8 cellular contexts compared by ENCODE assay signal in the genomic region with DNA sequence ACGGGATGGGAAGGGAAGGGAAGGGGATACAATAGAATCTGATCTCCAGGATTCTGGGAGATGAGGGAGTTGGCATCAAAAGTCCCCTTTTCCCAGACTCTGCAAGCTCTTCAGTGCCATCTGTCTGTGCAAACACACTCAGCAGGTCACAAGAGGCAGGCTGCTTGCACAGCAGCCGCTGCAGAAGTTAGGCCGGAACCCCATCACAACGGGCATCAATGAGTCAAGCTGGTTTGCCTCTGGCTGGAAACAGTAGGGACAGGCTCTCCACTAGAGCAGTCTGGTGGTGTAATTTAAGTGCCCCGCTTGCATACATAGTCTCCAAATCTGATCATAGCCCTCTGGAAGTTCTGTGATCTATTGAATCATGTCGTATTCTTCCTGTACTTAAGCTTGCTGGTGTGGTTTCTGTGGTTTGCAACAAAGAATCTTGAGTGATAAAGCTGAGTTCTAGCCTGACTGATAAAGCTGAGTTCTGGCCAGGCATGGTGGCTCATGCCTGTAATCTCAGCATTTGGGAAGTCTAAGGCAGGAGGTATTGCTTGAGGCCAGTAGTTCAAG. TPM values are rescaled to one million over a fixed set of nuclear protein-coding genes. Genes with fewer than 3 reads are reported as not detected.
A peak's percentile ranks its signal among the peaks of the same experiment; 100 is the strongest.
DNase-seq lines count a peak whose midpoint lies in the region; ATAC-seq lines count a peak whose summit lies in the region.

No MANE protein-coding gene starts in this region.

- peak; percentile 75 for DNase-seq in ELR (ENCODE audit: low read depth)
- peak; percentile 5 for DNase-seq in NCI-H2029 treated with DMSO at 0.1 percent for 48 hours (lab: John Stamatoyannopoulos, UW)
- peak; percentile 15 for DNase-seq in activated CD4-positive, CD25-positive, alpha-beta regulatory T cell treated with anti-CD3 and anti-CD28 coated beads, Interleukin-2, amount 50 U/mL, for 16 hours (ENCODE audit: low read depth, low spot score)
- peak; percentile 37 for DNase-seq in cerebellar cortex (ENCODE audit: low spot score)
- peak; percentile 18 for DNase-seq in renal cortical epithelial cell (ENCODE audit: low read depth)
- no peak for DNase-seq in NCI-H187 (lab: John Stamatoyannopoulos, UW)

- ATAC-seq in GM18502 (IDR thresholded peaks at IDR 0.05; ENCODE audit: poor library complexity, unreplicated experiment): no peak
- no peak for ATAC-seq in GM21737 (IDR thresholded peaks at IDR 0.05; ENCODE audit: unreplicated experiment)

RNA-seq across cellular contexts. Expression of gene KDM8, which starts 33.7 kb away (rescaled TPM):
- total RNA-seq in renal cortical epithelial cell: 0.17 and 4.3 TPM in 2 replicates

Comparison
In these comparisons a context has a peak if more than half of its experiments do, and no peak if none do; other contexts are left out.
1. DNase-seq: peak in ELR (single experiment), NCI-H2029 treated with DMSO at 0.1 percent for 48 hours (single experiment), activated CD4-positive, CD25-positive, alpha-beta regulatory T cell treated with anti-CD3 and anti-CD28 coated beads, Interleukin-2, amount 50 U/mL, for 16 hours (single experiment), cerebellar cortex (single experiment) and renal cortical epithelial cell (single experiment); none in NCI-H187 (0 of 2).